ENCODE assay signal across 30 cellular contexts in genomic region chr1:2831596-2832212, GRCh38.
"Had no signal": no experiment of that assay in that cellular context is flagged by ENCODE, and none has a peak within 500 bp of the region (broad histone marks: within the 10 kb centered on the region; RNA-seq: fewer than 3 reads in every experiment).

No MANE protein-coding gene starts in this region.

- H3K36me3 Mint-ChIP-seq: activated naive CD4-positive, alpha-beta T cell treated with anti-CD3 and anti-CD28 coated beads, Interleukin-2, amount 50 U/mL, for 24 hours; activated naive CD8-positive, alpha-beta T cell treated with anti-CD3 and anti-CD28 coated beads for 36 hours had no signal

- H3K27me3 ChIP-seq: body of pancreas had no signal

- ATAC-seq: activated CD8-positive, alpha-beta T cell treated with anti-CD3 and anti-CD28 coated beads for 36 hours; activated naive CD8-positive, alpha-beta T cell treated with anti-CD3 and anti-CD28 coated beads, Interleukin-2, amount 50 U/mL, for 24 hours; activated T-cell treated with anti-CD3 and anti-CD28 coated beads, Interleukin-2, amount 50 U/mL, for 4 hours; activated T-helper 17 cell treated with anti-CD3 and anti-CD28 coated beads, Interleukin-2, amount 50 U/mL, for 72 hours; body of pancreas; effector memory CD8-positive, alpha-beta T cell; gastroesophageal sphincter; WTC11 had no signal

- H3K4me3 ChIP-seq: adrenal gland, body of pancreas, coronary artery, esophagus muscularis mucosa, gastroesophageal sphincter, heart right ventricle had no signal

- H3K27ac ChIP-seq: adrenal gland, body of pancreas, coronary artery, esophagus muscularis mucosa, gastroesophageal sphincter, heart right ventricle had no signal

- H3K9me3 ChIP-seq: adrenal gland, body of pancreas had no signal

- H3K36me3 ChIP-seq: adrenal gland, esophagus muscularis mucosa, gastroesophageal sphincter, heart right ventricle had no signal

- DNase-seq: activated CD4-positive, alpha-beta T cell treated with anti-CD3 and anti-CD28 coated beads for 1 hour; activated CD4-positive, alpha-beta T cell treated with anti-CD3 and anti-CD28 coated beads for 4 hours; activated CD4-positive, alpha-beta T cell treated with anti-CD3 and anti-CD28 coated beads, Interleukin-2, amount 10 ng/mL, durations not matched to agents 7 days and 5 days; activated CD4-positive, alpha-beta T cell treated with anti-CD3 and anti-CD28 coated beads, Interleukin-2, amount 50 U/mL, for 4 hours; activated CD8-positive, alpha-beta memory T cell treated with anti-CD3 and anti-CD28 coated beads for 24 hours; activated CD8-positive, alpha-beta T cell treated with anti-CD3 and anti-CD28 coated beads for 36 hours; activated effector memory CD4-positive, alpha-beta T cell treated with Interleukin-2 at 50 U/mL for 16 hours; activated gamma-delta T cell treated with Interleukin-2 at 50 U/mL for 16 hours; activated naive CD4-positive, alpha-beta T cell treated with anti-CD3 and anti-CD28 coated beads for 36 hours; activated naive CD8-positive, alpha-beta T cell treated with anti-CD3 and anti-CD28 coated beads for 36 hours; activated naive CD8-positive, alpha-beta T cell treated with anti-CD3 and anti-CD28 coated beads, Interleukin-2, amount 50 U/mL, for 24 hours; activated T-cell treated with anti-CD3 and anti-CD28 coated beads, Interleukin-2, amount 50 U/mL, for 4 hours; adrenal gland; amygdala; body of pancreas; central memory CD4-positive, alpha-beta T cell; cerebellar nuclear complex; effector CD4-positive, alpha-beta T cell; effector memory CD8-positive, alpha-beta T cell; erythroblast; foreskin melanocyte; heart right ventricle; T-helper 2 cell had no signal

- H3K27ac Mint-ChIP-seq: activated CD4-positive, alpha-beta T cell treated with anti-CD3 and anti-CD28 coated beads, Interleukin-2, amount 10 ng/mL, durations not matched to agents 7 days and 5 days; activated CD8-positive, alpha-beta T cell treated with anti-CD3 and anti-CD28 coated beads for 36 hours; activated naive CD4-positive, alpha-beta T cell treated with anti-CD3 and anti-CD28 coated beads for 36 hours; activated naive CD4-positive, alpha-beta T cell treated with anti-CD3 and anti-CD28 coated beads, Interleukin-2, amount 50 U/mL, for 24 hours; activated naive CD8-positive, alpha-beta T cell treated with anti-CD3 and anti-CD28 coated beads for 36 hours; activated naive CD8-positive, alpha-beta T cell treated with anti-CD3 and anti-CD28 coated beads, Interleukin-2, amount 50 U/mL, for 24 hours; activated T-helper 17 cell treated with anti-CD3 and anti-CD28 coated beads, Interleukin-2, amount 50 U/mL, for 72 hours; dendritic cell treated with granulocyte-macrophage colony-stimulating factor and Interleukin-4, amounts not matched to agents 40 ng/mL and 50 ng/mL, for 4 days; effector memory CD8-positive, alpha-beta T cell; WTC11 had no signal

- H3K4me1 Mint-ChIP-seq: activated CD4-positive, alpha-beta T cell treated with anti-CD3 and anti-CD28 coated beads, Interleukin-2, amount 10 ng/mL, durations not matched to agents 7 days and 5 days; activated naive CD8-positive, alpha-beta T cell treated with anti-CD3 and anti-CD28 coated beads for 36 hours; activated naive CD8-positive, alpha-beta T cell treated with anti-CD3 and anti-CD28 coated beads, Interleukin-2, amount 50 U/mL, for 24 hours; activated T-helper 17 cell treated with anti-CD3 and anti-CD28 coated beads, Interleukin-2, amount 50 U/mL, for 72 hours; WTC11 had no signal

- H3K27me3 Mint-ChIP-seq: activated CD4-positive, alpha-beta T cell treated with anti-CD3 and anti-CD28 coated beads, Interleukin-2, amount 10 ng/mL, durations not matched to agents 7 days and 5 days; activated CD8-positive, alpha-beta T cell treated with anti-CD3 and anti-CD28 coated beads for 36 hours; activated naive CD4-positive, alpha-beta T cell treated with anti-CD3 and anti-CD28 coated beads, Interleukin-2, amount 50 U/mL, for 24 hours; activated naive CD8-positive, alpha-beta T cell treated with anti-CD3 and anti-CD28 coated beads for 36 hours; activated naive CD8-positive, alpha-beta T cell treated with anti-CD3 and anti-CD28 coated beads, Interleukin-2, amount 50 U/mL, for 24 hours; activated T-helper 17 cell treated with anti-CD3 and anti-CD28 coated beads, Interleukin-2, amount 50 U/mL, for 72 hours; dendritic cell treated with granulocyte-macrophage colony-stimulating factor and Interleukin-4, amounts not matched to agents 40 ng/mL and 50 ng/mL, for 4 days had no signal

- H3K9me3 Mint-ChIP-seq: activated CD4-positive, alpha-beta T cell treated with anti-CD3 and anti-CD28 coated beads, Interleukin-2, amount 10 ng/mL, durations not matched to agents 7 days and 5 days; activated naive CD4-positive, alpha-beta T cell treated with anti-CD3 and anti-CD28 coated beads, Interleukin-2, amount 50 U/mL, for 24 hours; activated T-cell treated with anti-CD3 and anti-CD28 coated beads, Interleukin-2, amount 50 U/mL, for 4 hours had no signal

- H3K4me1 ChIP-seq: adrenal gland, body of pancreas, esophagus muscularis mucosa, gastroesophageal sphincter, heart right ventricle had no signal

- H3K4me3 Mint-ChIP-seq: activated CD4-positive, alpha-beta T cell treated with anti-CD3 and anti-CD28 coated beads, Interleukin-2, amount 10 ng/mL, durations not matched to agents 7 days and 5 days; activated CD8-positive, alpha-beta T cell treated with anti-CD3 and anti-CD28 coated beads for 36 hours; activated naive CD4-positive, alpha-beta T cell treated with anti-CD3 and anti-CD28 coated beads for 36 hours; activated naive CD4-positive, alpha-beta T cell treated with anti-CD3 and anti-CD28 coated beads, Interleukin-2, amount 50 U/mL, for 24 hours; activated naive CD8-positive, alpha-beta T cell treated with anti-CD3 and anti-CD28 coated beads for 36 hours; activated naive CD8-positive, alpha-beta T cell treated with anti-CD3 and anti-CD28 coated beads, Interleukin-2, amount 50 U/mL, for 24 hours; activated T-cell treated with anti-CD3 and anti-CD28 coated beads, Interleukin-2, amount 50 U/mL, for 4 hours; activated T-helper 17 cell treated with anti-CD3 and anti-CD28 coated beads, Interleukin-2, amount 50 U/mL, for 72 hours; dendritic cell treated with granulocyte-macrophage colony-stimulating factor and Interleukin-4, amounts not matched to agents 40 ng/mL and 50 ng/mL, for 4 days; effector memory CD8-positive, alpha-beta T cell; WTC11 had no signal
